8 cellular contexts compared by ENCODE assay signal in the genomic region with DNA sequence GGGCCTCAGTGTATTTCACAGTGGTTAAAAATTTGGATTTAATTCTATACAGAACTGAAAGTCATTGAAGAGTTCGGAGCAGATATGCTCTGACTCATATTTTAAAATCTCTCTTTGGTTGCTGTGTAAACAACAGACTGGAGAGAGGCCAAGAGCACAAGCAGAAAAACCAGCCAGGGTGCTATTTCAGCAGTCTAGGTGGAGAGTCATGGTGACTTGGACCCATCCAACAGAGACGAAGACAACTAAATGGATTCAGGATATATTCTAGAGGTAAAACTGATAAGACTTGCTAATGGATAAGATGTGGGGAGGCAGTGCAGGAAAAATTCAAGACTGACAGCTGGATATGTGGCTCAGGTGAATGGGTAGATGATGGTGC.
DNase-seq lines count a peak whose midpoint lies in the region; TF ChIP-seq lines count a peak whose summit lies in the region.

No MANE protein-coding gene starts in this region.

- H3K27me3 Mint-ChIP-seq in HFFc6 (ENCODE audit: insufficient read depth): no peaks in the 10 kb centered on the region; the same call in 1 of the 2 replicates
- no peaks in the 10 kb centered on the region for H3K27me3 Mint-ChIP-seq in activated CD4-positive, alpha-beta T cell treated with anti-CD3 and anti-CD28 coated beads, Interleukin-2, amount 10 ng/mL, durations not matched to agents 7 days and 5 days
- H3K27me3 Mint-ChIP-seq in CD8-positive, alpha-beta memory T cell: no peaks in the 10 kb centered on the region

- TF ChIP-seq CTCF in HFFc6 (IDR thresholded peaks at IDR 0.05) (no peak), dorsolateral prefrontal cortex (IDR thresholded peaks at IDR 0.05 in 54 of 56, conservative IDR thresholded peaks at IDR 0.05 in 2 of 56; ENCODE audit: low read depth in 1 of 56, partially characterized antibody in 56 of 56) (no peak)

- no peaks in the 10 kb centered on the region for H3K36me3 ChIP-seq in CD8-positive, alpha-beta memory T cell (ENCODE audit: insufficient read depth, low read length)

- peaks cover 18% of the 10 kb centered on the region; the same call in 1 of the 2 replicates for H3K4me1 Mint-ChIP-seq in HFFc6 (ENCODE audit: low read depth)
- no peaks in the 10 kb centered on the region for H3K4me1 Mint-ChIP-seq in activated CD4-positive, alpha-beta T cell treated with anti-CD3 and anti-CD28 coated beads, Interleukin-2, amount 10 ng/mL, durations not matched to agents 7 days and 5 days
- peaks cover 0 to 6% (median under 1%) of the 10 kb centered on the region in 3 donors for H3K4me1 Mint-ChIP-seq in CD8-positive, alpha-beta memory T cell

- H3K36me3 Mint-ChIP-seq in HFFc6 (ENCODE audit: low read depth): peaks cover 25% of the 10 kb centered on the region
- H3K36me3 Mint-ChIP-seq in activated CD4-positive, alpha-beta T cell treated with anti-CD3 and anti-CD28 coated beads, Interleukin-2, amount 10 ng/mL, durations not matched to agents 7 days and 5 days (ENCODE audit: low read depth): peaks cover 11% of the 10 kb centered on the region
- peaks cover 5 to 51% (median 28%) of the 10 kb centered on the region in 3 donors for H3K36me3 Mint-ChIP-seq in CD8-positive, alpha-beta memory T cell

- no peaks in the 10 kb centered on the region for H3K4me1 ChIP-seq in CD8-positive, alpha-beta memory T cell (ENCODE audit: insufficient read depth, low read length)

- no peaks in the 10 kb centered on the region for H3K27me3 ChIP-seq in dorsolateral prefrontal cortex
- H3K27me3 ChIP-seq in CD8-positive, alpha-beta memory T cell (ENCODE audit: insufficient read depth, low read length, poor library complexity, severe bottlenecking): no peaks in the 10 kb centered on the region

- no peak overlapping the region for H3K4me3 ChIP-seq in skin epidermis
- no peak overlapping the region for H3K4me3 ChIP-seq in dorsolateral prefrontal cortex
- H3K4me3 ChIP-seq in CD8-positive, alpha-beta memory T cell (ENCODE audit: low read length): no peak overlapping the region

- CTCF ChIA-PET in activated CD4-positive, alpha-beta T cell treated with anti-CD3 and anti-CD28 coated beads, Interleukin-2, amount 10 ng/mL, durations not matched to agents 7 days and 5 days (lab: Charles Lee): interaction anchor here (1.0 to 1.3 kb wide), 2 partner anchors 9 to 25 kb away, joined by 3 read pairs; no protein-coding TSS in a partner anchor
- CTCF ChIA-PET in CD8-positive, alpha-beta memory T cell (lab: Charles Lee): no interaction called here

- H3K9me3 ChIP-seq in CD8-positive, alpha-beta memory T cell (ENCODE audit: low read length): no peaks in the 10 kb centered on the region

- no peaks in the 10 kb centered on the region for H3K9me3 Mint-ChIP-seq in HFFc6
- H3K9me3 Mint-ChIP-seq in activated CD4-positive, alpha-beta T cell treated with anti-CD3 and anti-CD28 coated beads, Interleukin-2, amount 10 ng/mL, durations not matched to agents 7 days and 5 days: no peaks in the 10 kb centered on the region
- no peaks in the 10 kb centered on the region for H3K9me3 Mint-ChIP-seq in CD8-positive, alpha-beta memory T cell

- intact Hi-C loops in dorsolateral prefrontal cortex (cut with DNase I): no loop called here

- H3K27ac ChIP-seq in skin epidermis: peak overlapping the region in 14 of 21 experiments; percentile 13 to 78 (median 66)
- H3K27ac ChIP-seq in dorsolateral prefrontal cortex: no peak overlapping the region
- no peak overlapping the region for H3K27ac ChIP-seq in CD8-positive, alpha-beta memory T cell (ENCODE audit: low read depth, low read length)

- peak overlapping the region; percentile 87 for H3K27ac Mint-ChIP-seq in HFFc6
- no peak overlapping the region for H3K27ac Mint-ChIP-seq in activated CD4-positive, alpha-beta T cell treated with anti-CD3 and anti-CD28 coated beads, Interleukin-2, amount 10 ng/mL, durations not matched to agents 7 days and 5 days
- peak overlapping the region in 1 of 8 donors; percentile 20 for H3K27ac Mint-ChIP-seq in CD8-positive, alpha-beta memory T cell

- POLR2A ChIA-PET in activated CD4-positive, alpha-beta T cell treated with anti-CD3 and anti-CD28 coated beads, Interleukin-2, amount 10 ng/mL, durations not matched to agents 7 days and 5 days (lab: Charles Lee): no interaction called here
- POLR2A ChIA-PET in CD8-positive, alpha-beta memory T cell (lab: Charles Lee): interaction anchor here (0.6 kb wide), 1 partner anchor 13 kb away, joined by 6 read pairs; no protein-coding TSS in a partner anchor

- peak overlapping the region; percentile 79 for H3K4me3 Mint-ChIP-seq in HFFc6
- no peak overlapping the region for H3K4me3 Mint-ChIP-seq in activated CD4-positive, alpha-beta T cell treated with anti-CD3 and anti-CD28 coated beads, Interleukin-2, amount 10 ng/mL, durations not matched to agents 7 days and 5 days
- no peak overlapping the region for H3K4me3 Mint-ChIP-seq in CD8-positive, alpha-beta memory T cell

- DNase-seq in HFFc6: peak; percentile 89
- peak; percentile 74 for DNase-seq in NCI-H774 (lab: John Stamatoyannopoulos, UW)
- DNase-seq in fibroblast of gingiva (ENCODE audit: low read depth): peak; percentile 85
- no peak for DNase-seq in activated CD4-positive, alpha-beta T cell treated with anti-CD3 and anti-CD28 coated beads, Interleukin-2, amount 10 ng/mL, durations not matched to agents 7 days and 5 days
- DNase-seq in stimulated activated CD4-positive, alpha-beta T cell treated with anti-CD3 and anti-CD28 coated beads, Interleukin-12 subunit alpha, Interleukin-12 subunit beta, amount 100 ng/mL, for 4 hours: no peak
- no peak for DNase-seq in dorsolateral prefrontal cortex
- DNase-seq in CD8-positive, alpha-beta memory T cell: no peak

Comparison
In these comparisons a context has a peak if more than half of its experiments do, and no peak if none do; other contexts are left out.
1. DNase-seq: peak in HFFc6 (single experiment), NCI-H774 (single experiment) and fibroblast of gingiva (single experiment); none in activated CD4-positive, alpha-beta T cell treated with anti-CD3 and anti-CD28 coated beads, Interleukin-2, amount 10 ng/mL, durations not matched to agents 7 days and 5 days (single experiment), stimulated activated CD4-positive, alpha-beta T cell treated with anti-CD3 and anti-CD28 coated beads, Interleukin-12 subunit alpha, Interleukin-12 subunit beta, amount 100 ng/mL, for 4 hours (single experiment), dorsolateral prefrontal cortex (0 of 10) and CD8-positive, alpha-beta memory T cell (0 of 5).
2. H3K27ac ChIP-seq: peak in skin epidermis (14 of 21); none in dorsolateral prefrontal cortex (0 of 59) and CD8-positive, alpha-beta memory T cell (single experiment).